In the genomic region with DNA sequence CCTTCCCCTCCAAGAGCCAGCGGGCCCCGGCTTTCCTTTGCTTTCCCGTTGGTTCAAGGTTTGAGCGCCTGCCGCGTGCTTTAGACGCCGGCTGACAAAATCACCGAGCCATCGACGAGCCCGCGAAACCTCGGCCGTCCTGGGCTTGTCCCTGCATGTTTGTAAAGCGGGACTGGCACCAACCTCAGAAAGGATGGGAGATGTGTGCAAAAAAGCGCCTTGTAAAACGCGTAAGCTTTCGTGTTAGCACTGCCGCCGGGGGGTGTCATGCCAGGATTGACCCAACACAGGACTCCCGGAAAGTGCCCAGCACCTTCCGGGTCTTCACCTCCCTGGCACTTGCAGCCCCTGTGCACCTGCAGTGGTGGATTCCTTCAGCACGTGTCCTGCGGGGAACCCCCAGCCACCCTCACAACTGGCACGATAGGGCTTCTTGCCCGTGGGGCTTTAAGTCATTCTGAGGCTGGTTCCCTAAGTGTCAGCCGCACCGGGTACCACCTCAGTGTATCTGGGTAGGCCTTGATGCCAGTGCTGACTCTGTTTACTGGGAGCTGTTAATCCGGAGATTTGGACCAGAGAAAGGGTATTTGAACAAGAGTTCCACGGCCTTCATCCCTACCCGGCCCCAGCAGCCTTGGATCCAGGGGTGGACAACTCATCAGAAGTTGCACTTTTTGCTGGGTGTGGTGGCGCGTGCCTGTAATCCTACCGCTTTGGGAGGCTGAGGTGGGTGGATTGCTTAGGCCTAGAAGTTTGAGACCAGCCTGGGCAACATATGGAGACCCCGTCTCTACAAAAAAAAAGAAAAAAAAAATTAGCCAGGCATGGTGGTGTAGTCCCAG, we compare ENCODE assay signal across 8 cellular contexts. TPM values are rescaled to one million over a fixed set of nuclear protein-coding genes. Genes with fewer than 3 reads are reported as not detected.
DNase-seq lines count a peak whose midpoint lies in the region; ATAC-seq lines count a peak whose summit lies in the region.

No MANE protein-coding gene starts in this region.

- H3K27ac Mint-ChIP-seq in activated T-cell treated with anti-CD3 and anti-CD28 coated beads, Interleukin-2, amount 50 U/mL, for 24 hours, result peak overlapping the region; percentile 97

- H3K9me3 ChIP-seq in skeletal muscle tissue (ENCODE audit: control insufficient read depth in 3 of 3, low read length in 3 of 3), result no peaks in the 10 kb centered on the region

- H3K4me3 Mint-ChIP-seq in activated T-cell treated with anti-CD3 and anti-CD28 coated beads, Interleukin-2, amount 50 U/mL, for 24 hours, result peak overlapping the region; percentile 97

- peaks cover 5 to 12% (median 10%) of the 10 kb centered on the region in 3 donors for H3K36me3 ChIP-seq in skeletal muscle tissue (ENCODE audit: control insufficient read depth in 3 of 3, insufficient read depth in 3 of 3, low read length in 3 of 3)

- peaks cover 45% of the 10 kb centered on the region for H3K36me3 Mint-ChIP-seq in activated T-cell treated with anti-CD3 and anti-CD28 coated beads, Interleukin-2, amount 50 U/mL, for 24 hours (ENCODE audit: low read depth)

- H3K27ac ChIP-seq in skeletal muscle tissue (ENCODE audit: low read depth, low read length), result peak overlapping the region; percentile 65

- no peak for ATAC-seq in GM21528 (IDR thresholded peaks at IDR 0.05; ENCODE audit: low FRiP score, unreplicated experiment)

- H3K4me1 Mint-ChIP-seq in activated T-cell treated with anti-CD3 and anti-CD28 coated beads, Interleukin-2, amount 50 U/mL, for 24 hours (ENCODE audit: low read depth), result peaks cover 42% of the 10 kb centered on the region

- peaks cover 21 to 34% (median 28%) of the 10 kb centered on the region in 3 donors for H3K4me1 ChIP-seq in skeletal muscle tissue (ENCODE audit: control insufficient read depth in 3 of 3, insufficient read depth in 3 of 3, low read length in 3 of 3)

- no peaks in the 10 kb centered on the region for H3K27me3 ChIP-seq in skeletal muscle tissue (ENCODE audit: control insufficient read depth in 3 of 3, insufficient read depth in 3 of 3, low read length in 3 of 3)

- no peaks in the 10 kb centered on the region for H3K27me3 Mint-ChIP-seq in activated T-cell treated with anti-CD3 and anti-CD28 coated beads, Interleukin-2, amount 50 U/mL, for 24 hours

- H3K9me3 Mint-ChIP-seq in activated T-cell treated with anti-CD3 and anti-CD28 coated beads, Interleukin-2, amount 50 U/mL, for 24 hours, result no peaks in the 10 kb centered on the region

- H3K4me3 ChIP-seq in skeletal muscle tissue (ENCODE audit: low read length in 3 of 3), result peak overlapping the region; percentile 85 to 89 (median 87)

- DNase-seq in EH (ENCODE audit: low read depth), result peak; percentile 39
- DNase-seq in LHCN-M2 (ENCODE audit: low read depth), result peak; percentile 32
- DNase-seq in activated T-cell treated with anti-CD3 and anti-CD28 coated beads, Interleukin-2, amount 50 U/mL, for 24 hours, result peak; percentile 74
- peak; percentile 64 for DNase-seq in germinal center (ENCODE audit: low spot score)
- DNase-seq in GOT3 (lab: John Stamatoyannopoulos, UW), result no peak
- no peak for DNase-seq in HuH-7 (ENCODE audit: low spot score)

- peak overlapping the region; percentile 77 to 93 (median 83) for H3K9ac ChIP-seq in skeletal muscle tissue (ENCODE audit: low read depth in 1 of 3, low read length in 3 of 3)

RNA-seq across cellular contexts. Expression of gene NDUFAF8, which starts 0.8 kb away (rescaled TPM):
- 39.9 and 47.0 TPM in 2 replicates for total RNA-seq in LHCN-M2 (2014; rRNA removed)
- polyA plus RNA-seq in LHCN-M2 (2012), result 245 TPM
- total RNA-seq in skeletal muscle tissue, result 15.7 TPM

RNA-seq across cellular contexts. Expression of gene TEPSIN, which starts 1.1 kb away (rescaled TPM):
- 27.7 and 30.0 TPM in 2 replicates for total RNA-seq in LHCN-M2 (2014; rRNA removed)
- 7.1 TPM for polyA plus RNA-seq in LHCN-M2 (2012)
- 5.2 TPM for total RNA-seq in skeletal muscle tissue

RNA-seq across cellular contexts. Expression of gene CEP131, which starts 17.2 kb away (rescaled TPM):
- total RNA-seq in LHCN-M2 (2014; rRNA removed) (16.4 and 18.6 TPM in 2 replicates), skeletal muscle tissue (10.4 TPM)
- polyA plus RNA-seq in LHCN-M2 (2012), result 10.1 TPM

RNA-seq across cellular contexts. Expression of gene SLC38A10, which starts 55.2 kb away (rescaled TPM):
- total RNA-seq in LHCN-M2 (2014; rRNA removed) (81.5 and 86.4 TPM in 2 replicates), skeletal muscle tissue (26.1 TPM)
- 40.5 TPM for polyA plus RNA-seq in LHCN-M2 (2012)

Comparison
In these comparisons a context has a peak if more than half of its experiments do, and no peak if none do; other contexts are left out.
1. DNase-seq: peak in EH (single experiment), LHCN-M2 (single experiment), activated T-cell treated with anti-CD3 and anti-CD28 coated beads, Interleukin-2, amount 50 U/mL, for 24 hours (single experiment) and germinal center (single experiment); none in GOT3 (single experiment) and HuH-7 (single experiment).